In genomic region chr5:137304227-137304874, GRCh38 we compare ENCODE assay signal across 1 cellular context.
TF ChIP-seq lines count a peak whose summit lies in the region.

No MANE protein-coding gene starts in this region.

TF ChIP-seq in GM23338, 12 proteins besides CTCF, POLR2A, EP300 and RAD21 (continued from another document):
- TF ChIP-seq ZNF462 (CRISPR knock-in tag; IDR thresholded peaks at IDR 0.05): no peak
- TF ChIP-seq NANOG (IDR thresholded peaks at IDR 0.05; ENCODE audit: borderline replicate concordance): no peak
- TF ChIP-seq ETS1 (IDR thresholded peaks at IDR 0.05): no peak
- TF ChIP-seq STAT1 (IDR thresholded peaks at IDR 0.05; ENCODE audit: unreplicated experiment): no peak
- no peak for TF ChIP-seq CREB1 (CRISPR knock-in tag; IDR thresholded peaks at IDR 0.05; ENCODE audit: low read depth)
- no peak for TF ChIP-seq JUNB (IDR thresholded peaks at IDR 0.05; ENCODE audit: unreplicated experiment)
- TF ChIP-seq POLR2AphosphoS5 (IDR thresholded peaks at IDR 0.05; ENCODE audit: low read depth): no peak
- TF ChIP-seq EZH2 (IDR thresholded peaks at IDR 0.05; ENCODE audit: low read depth, unreplicated experiment): no peak
- TF ChIP-seq ZNF331 (CRISPR knock-in tag; IDR thresholded peaks at IDR 0.05; ENCODE audit: low read depth): no peak
- no peak for TF ChIP-seq EZH2phosphoT487 (IDR thresholded peaks at IDR 0.05; ENCODE audit: unreplicated experiment)
- no peak for TF ChIP-seq REST (IDR thresholded peaks at IDR 0.05; ENCODE audit: unreplicated experiment)
